21 cellular contexts compared by ENCODE assay signal in genomic region chr9:36789886-36790285, GRCh38.
"Had no signal": no experiment of that assay in that cellular context is flagged by ENCODE, and none has a peak within 500 bp of the region (broad histone marks: within the 10 kb centered on the region; RNA-seq: fewer than 3 reads in every experiment).

No MANE protein-coding gene starts in this region.

- ATAC-seq: activated CD8-positive, alpha-beta T cell treated with anti-CD3 and anti-CD28 coated beads for 36 hours; activated naive CD4-positive, alpha-beta T cell treated with anti-CD3 and anti-CD28 coated beads, Interleukin-2, amount 50 U/mL, for 72 hours; activated T-cell treated with anti-CD3 and anti-CD28 coated beads, Interleukin-2, amount 50 U/mL, for 4 hours; activated T-helper 17 cell treated with anti-CD3 and anti-CD28 coated beads, Interleukin-2, amount 50 U/mL, for 72 hours; right lobe of liver; stimulated activated naive CD8-positive, alpha-beta T cell treated with anti-CD3 and anti-CD28 coated beads, Interleukin-15, Interleukin-2, amounts not matched to agents 100 U/mL and 50 U/mL, for 24 hours; WTC11 had no signal

- DNase-seq: activated CD4-positive, alpha-beta T cell treated with anti-CD3 and anti-CD28 coated beads for 1 hour; activated CD4-positive, alpha-beta T cell treated with anti-CD3 and anti-CD28 coated beads, Interleukin-2, amount 50 U/mL, for 1 hour; activated CD8-positive, alpha-beta T cell treated with anti-CD3 and anti-CD28 coated beads for 36 hours; activated naive CD4-positive, alpha-beta T cell; activated T-cell treated with anti-CD3 and anti-CD28 coated beads, Interleukin-2, amount 50 U/mL, for 4 hours; central memory CD4-positive, alpha-beta T cell; foreskin fibroblast; head of caudate nucleus; naive B cell; nephron progenitor cell; ovary; right lobe of liver; stimulated activated CD4-positive, alpha-beta T cell treated with anti-CD3 and anti-CD28 coated beads, Interleukin-12 subunit alpha, Interleukin-12 subunit beta, amount 100 ng/mL, for 4 hours; stimulated activated CD4-positive, alpha-beta T cell treated with anti-CD3 and anti-CD28 coated beads, Interleukin-4, amount 100 ng/mL, for 1 hour; stimulated activated naive CD8-positive, alpha-beta T cell treated with anti-CD3 and anti-CD28 coated beads, Interleukin-15, Interleukin-2, amounts not matched to agents 100 U/mL and 50 U/mL, for 24 hours; testis; transverse colon; uterus had no signal
